In the genomic region with DNA sequence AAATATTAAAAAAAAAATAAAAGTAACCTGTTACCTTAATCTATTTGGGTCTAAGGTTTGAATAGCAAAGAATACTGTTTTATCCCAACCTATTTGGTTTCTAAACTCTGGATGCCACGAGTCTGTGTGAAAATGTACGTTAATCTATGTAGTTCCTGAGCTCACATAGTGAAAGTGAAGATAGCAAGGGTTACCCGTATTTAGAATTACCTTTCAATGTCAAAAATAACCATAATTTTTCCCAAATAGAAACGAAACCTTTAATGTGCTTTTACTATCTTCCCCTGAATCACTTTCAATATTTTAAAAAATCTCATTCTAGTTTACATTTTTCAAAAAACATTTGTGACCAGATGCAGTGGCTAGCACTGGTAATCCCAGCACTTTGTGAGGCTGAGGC, we compare ENCODE assay signal across 12 cellular contexts.
DNase-seq lines count a peak whose midpoint lies in the region; ATAC-seq and TF ChIP-seq lines count a peak whose summit lies in the region.
"Had no signal": no experiment of that assay in that cellular context is flagged by ENCODE, and none has a peak within 500 bp of the region (broad histone marks: within the 10 kb centered on the region; RNA-seq: fewer than 3 reads in every experiment).

No MANE protein-coding gene starts in this region.

- ATAC-seq in HG03432 (IDR thresholded peaks at IDR 0.05; ENCODE audit: unreplicated experiment) (peak; percentile 54), GM21381 (IDR thresholded peaks at IDR 0.05; ENCODE audit: unreplicated experiment) (no peak)

- H3K4me1 ChIP-seq in HAP-1 = no peaks in the 10 kb centered on the region

- DNase-seq in GM12865 (ENCODE audit: low read depth) (peak; percentile 17), GM20000 (ENCODE audit: low spot score) (peak; percentile 48), HAP-1 (ENCODE audit: low spot score in 2 of 2) (no peak), iPS-NIHi11 (ENCODE audit: low spot score) (no peak), cerebellar cortex (ENCODE audit: low spot score) (no peak)
- DNase-seq: C1 segment of cervical spinal cord; Calu3; CD4-positive, alpha-beta T cell; DMS 273 treated with DMSO at 0.1 percent for 48 hours; H7 had no signal

- no peaks in the 10 kb centered on the region for H3K9me3 ChIP-seq in HAP-1

- H3K4me3 ChIP-seq in GM12865 (ENCODE audit: low read depth, low read length) (no peak overlapping the region), HAP-1 (no peak overlapping the region)

- in situ Hi-C loops in HAP-1 (cut with MboI; ENCODE audit: low sequenced_read_pairs) = no loop called here

- no peak for TF ChIP-seq CTCF in GM12865 (IDR thresholded peaks at IDR 0.05; ENCODE audit: insufficient read depth, low read depth, low read length, missing control alignments)
- TF ChIP-seq CTCF in GM20000 (IDR thresholded peaks at IDR 0.05; ENCODE audit: extremely low read depth, missing control alignments) = no peak

- H3K36me3 ChIP-seq in HAP-1 (replicated peaks) = no peaks in the 10 kb centered on the region

- H3K27me3 ChIP-seq in HAP-1 (ENCODE audit: low read depth) = no peaks in the 10 kb centered on the region

Comparison
In these comparisons a context has a peak if more than half of its experiments do, and no peak if none do; other contexts are left out.
1. DNase-seq: peak in GM12865 (single experiment) and GM20000 (single experiment); none in HAP-1 (0 of 2), iPS-NIHi11 (single experiment) and cerebellar cortex (single experiment).